28 cellular contexts compared by ENCODE assay signal in genomic region chr5:42825422-42826148, GRCh38. TPM values are rescaled to one million over a fixed set of nuclear protein-coding genes. Genes with fewer than 3 reads are reported as not detected.
A peak's percentile ranks its signal among the peaks of the same experiment; 100 is the strongest.
DNase-seq lines count a peak whose midpoint lies in the region; ATAC-seq and TF ChIP-seq lines count a peak whose summit lies in the region.
"Had no signal": no experiment of that assay in that cellular context is flagged by ENCODE, and none has a peak within 500 bp of the region (broad histone marks: within the 10 kb centered on the region; RNA-seq: fewer than 3 reads in every experiment).

No MANE protein-coding gene starts in this region.

- DNase-seq in COLO668 (lab: John Stamatoyannopoulos, UW; ENCODE audit: unreplicated experiment) (peak; percentile 42), NCI-H748 treated with DMSO at 0.1 percent for 48 hours (lab: John Stamatoyannopoulos, UW) (peak; percentile 49), erythroblast (lab: John Stamatoyannopoulos, UW) (no peak), cerebellar cortex (ENCODE audit: low spot score) (no peak)
- DNase-seq in stimulated activated effector memory CD8-positive, alpha-beta T cell treated with anti-CD3 and anti-CD28 coated beads, Interleukin-12 subunit alpha, Interleukin-12 subunit beta, amount 100 ng/mL, for 72 hours (ENCODE audit: low spot score in 2 of 2), result no peak
- DNase-seq: ACHN; DMS53; H9; IMR-90; MM.1S; NCI-H1048; NCI-H1694; NCI-H2081; NCI-H2171 treated with DMSO at 0.1 percent for 48 hours; NCI-H345; NCI-H510A treated with DMSO at 0.1 percent for 48 hours; NCI-H82; NK-92 treated with Interleukin-12 subunit alpha and Interleukin-12 subunit beta, amount 100 ng/mL, for 24 hours; Right ventricle myocardium superior; RPMI8226 had no signal

- TF ChIP-seq RAD21 in liver (IDR thresholded peaks at IDR 0.05), result peak in 1 of 2 donors; percentile 9

- 50% methylated on average over 9 of the region's 9 CpGs for WGBS in liver

- no peaks in the 10 kb centered on the region for H3K9me3 Mint-ChIP-seq in stimulated activated effector memory CD8-positive, alpha-beta T cell treated with anti-CD3 and anti-CD28 coated beads, Interleukin-12 subunit alpha, Interleukin-12 subunit beta, amount 100 ng/mL, for 72 hours
- H3K9me3 Mint-ChIP-seq: GM23338, H9 had no signal

- no peaks in the 10 kb centered on the region for H3K4me1 Mint-ChIP-seq in stimulated activated effector memory CD8-positive, alpha-beta T cell treated with anti-CD3 and anti-CD28 coated beads, Interleukin-12 subunit alpha, Interleukin-12 subunit beta, amount 100 ng/mL, for 72 hours
- H3K4me1 Mint-ChIP-seq: GM23338, H9 had no signal

- H3K27ac Mint-ChIP-seq in stimulated activated effector memory CD8-positive, alpha-beta T cell treated with anti-CD3 and anti-CD28 coated beads, Interleukin-12 subunit alpha, Interleukin-12 subunit beta, amount 100 ng/mL, for 72 hours, result no peak overlapping the region
- H3K27ac Mint-ChIP-seq: GM23338, H9 had no signal

- H3K4me1 ChIP-seq in liver (ENCODE audit: control insufficient read depth in 4 of 4, insufficient read depth in 4 of 4, low read length in 3 of 4), result peaks cover 10 to 41% (median 35%) of the 10 kb centered on the region in 4 donors
- H3K4me1 ChIP-seq: SJSA1 had no signal

- no peaks in the 10 kb centered on the region for H3K9me3 ChIP-seq in liver (ENCODE audit: control insufficient read depth in 4 of 4, low read length in 3 of 4)
- H3K9me3 ChIP-seq: SJSA1 had no signal

- no peaks in the 10 kb centered on the region for H3K36me3 ChIP-seq in liver (ENCODE audit: control insufficient read depth in 4 of 4, insufficient read depth in 3 of 4, low read depth in 1 of 4, low read length in 3 of 4)
- H3K36me3 ChIP-seq: SJSA1 had no signal

- H3K9ac ChIP-seq in liver (ENCODE audit: low read depth in 1 of 2, low read length in 2 of 2), result peak overlapping the region in 1 of 2 donors; percentile 14
- H3K9ac ChIP-seq: KMS-11 had no signal

- peak overlapping the region; percentile 67 to 84 for H3K27ac ChIP-seq in liver (ENCODE audit: low read depth in 1 of 2, low read length in 2 of 2)
- H3K27ac ChIP-seq: 22Rv1, KMS-11, SJSA1 had no signal

- H3K4me3 Mint-ChIP-seq in stimulated activated effector memory CD8-positive, alpha-beta T cell treated with anti-CD3 and anti-CD28 coated beads, Interleukin-12 subunit alpha, Interleukin-12 subunit beta, amount 100 ng/mL, for 72 hours, result no peak overlapping the region
- H3K4me3 Mint-ChIP-seq: GM23338, H9 had no signal

- ATAC-seq in stimulated activated effector memory CD8-positive, alpha-beta T cell treated with anti-CD3 and anti-CD28 coated beads, Interleukin-12 subunit alpha, Interleukin-12 subunit beta, amount 100 ng/mL, for 72 hours, result peak; percentile 8
- ATAC-seq in HG03460 (IDR thresholded peaks at IDR 0.05; ENCODE audit: unreplicated experiment) (no peak), HG03175 (IDR thresholded peaks at IDR 0.05; ENCODE audit: unreplicated experiment) (no peak)
- ATAC-seq: GM23338 had no signal

- peak overlapping the region in 2 of 3 donors; percentile 49 to 87 for H3K4me3 ChIP-seq in liver (ENCODE audit: low read depth in 1 of 3, low read length in 3 of 3)
- H3K4me3 ChIP-seq: GM23338, SJSA1 had no signal

- TF ChIP-seq CTCF in liver (IDR thresholded peaks at IDR 0.05; ENCODE audit: low read depth, low read length, missing input control), result no peak

- no peaks in the 10 kb centered on the region for H3K27me3 ChIP-seq in liver (ENCODE audit: control insufficient read depth in 4 of 4, insufficient read depth in 4 of 4, low read length in 3 of 4)
- H3K27me3 ChIP-seq: SJSA1 had no signal

- no peaks in the 10 kb centered on the region for H3K36me3 Mint-ChIP-seq in stimulated activated effector memory CD8-positive, alpha-beta T cell treated with anti-CD3 and anti-CD28 coated beads, Interleukin-12 subunit alpha, Interleukin-12 subunit beta, amount 100 ng/mL, for 72 hours

- no peak for TF ChIP-seq POLR2A in erythroblast (IDR thresholded peaks at IDR 0.05; ENCODE audit: low read length)

TF ChIP-seq in liver, 16 proteins besides CTCF, POLR2A, EP300 and RAD21:
- peak; percentile 34 for TF ChIP-seq SP1 (IDR thresholded peaks at IDR 0.05)
- peak; percentile 24 for TF ChIP-seq REST (IDR thresholded peaks at IDR 0.05)
- TF ChIP-seq, protein P1, sequence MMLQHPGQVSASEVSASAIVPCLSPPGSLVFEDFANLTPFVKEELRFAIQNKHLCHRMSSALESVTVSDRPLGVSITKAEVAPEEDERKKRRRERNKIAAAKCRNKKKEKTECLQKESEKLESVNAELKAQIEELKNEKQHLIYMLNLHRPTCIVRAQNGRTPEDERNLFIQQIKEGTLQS (IDR thresholded peaks at IDR 0.05), result no peak
- TF ChIP-seq, protein P2, sequence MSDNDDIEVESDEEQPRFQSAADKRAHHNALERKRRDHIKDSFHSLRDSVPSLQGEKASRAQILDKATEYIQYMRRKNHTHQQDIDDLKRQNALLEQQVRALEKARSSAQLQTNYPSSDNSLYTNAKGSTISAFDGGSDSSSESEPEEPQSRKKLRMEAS (IDR thresholded peaks at IDR 0.05), result no peak
- TF ChIP-seq RXRA (IDR thresholded peaks at IDR 0.05), result peak; percentile 37 to 53
- no peak for TF ChIP-seq TAF1 (conservative IDR thresholded peaks at IDR 0.05)
- TF ChIP-seq YY1 (IDR thresholded peaks at IDR 0.05), result no peak
- no peak for TF ChIP-seq FOXA1 (IDR thresholded peaks at IDR 0.05)
- TF ChIP-seq FOXA2 (IDR thresholded peaks at IDR 0.05), result no peak
- no peak for TF ChIP-seq GABPA (IDR thresholded peaks at IDR 0.05 in 1 of 2, conservative IDR thresholded peaks at IDR 0.05 in 1 of 2)
TF ChIP-seq in liver: peak in this region for 3.

RNA-seq across cellular contexts. Expression of gene SELENOP, which starts 13.9 kb away (rescaled TPM):
- 1,000 to 10,000 TPM in 1 of 2 donors, 100 to 1,000 TPM in 1; 944 to 1,776 TPM for total RNA-seq in liver
- 1,000 to 10,000 TPM in 1 of 2 donors, 100 to 1,000 TPM in 1; 880 to 1,788 TPM for polyA plus RNA-seq in liver
- total RNA-seq: Daoy had no signal

Comparison
In these comparisons a context has a peak if more than half of its experiments do, and no peak if none do; other contexts are left out.
1. DNase-seq: peak in COLO668 (single experiment) and NCI-H748 treated with DMSO at 0.1 percent for 48 hours (single experiment); none in stimulated activated effector memory CD8-positive, alpha-beta T cell treated with anti-CD3 and anti-CD28 coated beads, Interleukin-12 subunit alpha, Interleukin-12 subunit beta, amount 100 ng/mL, for 72 hours (0 of 2), erythroblast (0 of 2) and cerebellar cortex (single experiment).